ENCODE assay signal across 1 cellular context in genomic region chr5:87267574-87268125, GRCh38.
TF ChIP-seq lines count a peak whose summit lies in the region.

RASA1 (plus strand) TSS chr5:87267883; CDS start chr5:87268452, 569 bp downstream.

TF ChIP-seq in H1, 55 proteins besides CTCF, POLR2A, EP300 and RAD21 (continued from another document):
- TF ChIP-seq CBX5 (IDR thresholded peaks at IDR 0.05; ENCODE audit: low read depth, low read length) (no peak), TAF7 (optimal IDR thresholded peaks at IDR 0.05; ENCODE audit: borderline replicate concordance, low read depth, low read length) (peak; percentile 46), SUZ12 (IDR thresholded peaks at IDR 0.05; ENCODE audit: low read length) (no peak), RBBP5 (IDR thresholded peaks at IDR 0.05; ENCODE audit: borderline replicate concordance, low read depth, low read length) (peak; percentile 89; the same call in 1 of the 2 replicates), POLR2AphosphoS5 (IDR thresholded peaks at IDR 0.05; ENCODE audit: low read depth, low read length) (peak; percentile 82), YY1 (IDR thresholded peaks at IDR 0.05; ENCODE audit: low read depth, low read length) (no peak), SP4 (IDR thresholded peaks at IDR 0.05; ENCODE audit: low read length) (0 out of 2 replicates have a peak, but pooled peaks have one; percentile 11), MAX (IDR thresholded peaks at IDR 0.05) (peak; percentile 85), ASH2L (IDR thresholded peaks at IDR 0.05; ENCODE audit: low read length) (peak; percentile 99), PHF8 (conservative IDR thresholded peaks at IDR 0.05; ENCODE audit: low read depth, low read length) (peak; percentile 81; the same call in 1 of the 2 replicates), E2F6 (IDR thresholded peaks at IDR 0.05) (peak; percentile 79), HDAC2 (IDR thresholded peaks at IDR 0.05; ENCODE audit: borderline replicate concordance in 1 of 2, low read depth in 2 of 2, low read length in 2 of 2) (peak; percentile 24 to 84; a peak in 2 of 4 replicates), KDM4A (IDR thresholded peaks at IDR 0.05; ENCODE audit: low read depth, low read length, severe bottlenecking) (peak; percentile 29), CTBP2 (IDR thresholded peaks at IDR 0.05; ENCODE audit: borderline replicate concordance, insufficient read depth, insufficient read length, low read length) (peak; percentile 42)
